ENCODE assay signal across 9 cellular contexts in genomic region chr3:58035512-58035867, GRCh38. TPM values are rescaled to one million over a fixed set of nuclear protein-coding genes. Genes with fewer than 3 reads are reported as not detected.
DNase-seq lines count a peak whose midpoint lies in the region; ATAC-seq and TF ChIP-seq lines count a peak whose summit lies in the region.
"Had no signal": no experiment of that assay in that cellular context is flagged by ENCODE, and none has a peak within 500 bp of the region (broad histone marks: within the 10 kb centered on the region; RNA-seq: fewer than 3 reads in every experiment).

No MANE protein-coding gene starts in this region.

- POLR2A ChIA-PET in activated B cell treated with CpG ODN at 0.5 μM for 24 hours (lab: Charles Lee), result interaction anchor here (0.6 kb wide), 3 partner anchors 48 to 1115 kb away, joined by 5 to 18 read pairs (median 5); no protein-coding TSS in a partner anchor

- H3K36me3 Mint-ChIP-seq in activated CD8-positive, alpha-beta memory T cell treated with anti-CD3 and anti-CD28 coated beads, Interleukin-2, amount 10 ng/mL, durations not matched to agents 7 days and 5 days, result peaks cover 3% of the 10 kb centered on the region
- no peaks in the 10 kb centered on the region for H3K36me3 Mint-ChIP-seq in activated B cell treated with CpG ODN at 0.5 μM for 24 hours (ENCODE audit: low read depth)

- peak overlapping the region; percentile 53 for H3K4me3 Mint-ChIP-seq in activated CD8-positive, alpha-beta memory T cell treated with anti-CD3 and anti-CD28 coated beads, Interleukin-2, amount 10 ng/mL, durations not matched to agents 7 days and 5 days
- peak overlapping the region; percentile 57 for H3K4me3 Mint-ChIP-seq in activated B cell treated with CpG ODN at 0.5 μM for 24 hours

- TF ChIP-seq CTCF in activated B cell treated with CpG ODN at 0.5 μM for 24 hours (IDR thresholded peaks at IDR 0.05), result no peak
- no peak for TF ChIP-seq CTCF in hepatocyte (IDR thresholded peaks at IDR 0.05; ENCODE audit: poor library complexity)

- H3K4me3 ChIP-seq in hepatocyte (no peak overlapping the region), SJCRH30 (no peak overlapping the region)

- no peaks in the 10 kb centered on the region for H3K36me3 ChIP-seq in hepatocyte (replicated peaks; ENCODE audit: insufficient read depth, low read depth)
- H3K36me3 ChIP-seq in SJCRH30, result no peaks in the 10 kb centered on the region

- 54% methylated on average over 5 of the region's 5 CpGs for WGBS in hepatocyte (ENCODE audit: low lambda C conversion rate, missing lambda C conversion rate)

- peak overlapping the region; percentile 87 for H3K27ac ChIP-seq in hepatocyte
- H3K27ac ChIP-seq in SJCRH30, result no peak overlapping the region

- H3K27ac Mint-ChIP-seq in activated CD8-positive, alpha-beta memory T cell treated with anti-CD3 and anti-CD28 coated beads, Interleukin-2, amount 10 ng/mL, durations not matched to agents 7 days and 5 days, result peak overlapping the region; percentile 73
- H3K27ac Mint-ChIP-seq in activated B cell treated with CpG ODN at 0.5 μM for 24 hours, result peak overlapping the region; percentile 77

- intact Hi-C loops in activated B cell treated with CpG ODN at 0.5 μM for 24 hours (cut with micrococcal nuclease), result loop anchor here (2.0 to 10.0 kb wide), 2 partner anchors 27 to 79 kb away; partner anchors contain the start of gene FLNB

- peaks cover 47% of the 10 kb centered on the region for H3K4me1 Mint-ChIP-seq in activated CD8-positive, alpha-beta memory T cell treated with anti-CD3 and anti-CD28 coated beads, Interleukin-2, amount 10 ng/mL, durations not matched to agents 7 days and 5 days
- peaks cover 41% of the 10 kb centered on the region for H3K4me1 Mint-ChIP-seq in activated B cell treated with CpG ODN at 0.5 μM for 24 hours

- CTCF ChIA-PET in activated CD8-positive, alpha-beta memory T cell treated with anti-CD3 and anti-CD28 coated beads, Interleukin-2, amount 10 ng/mL, durations not matched to agents 7 days and 5 days (lab: Charles Lee), result interaction anchor here (1.0 to 1.1 kb wide), 4 partner anchors 9 to 28 kb away, joined by 3 to 6 read pairs (median 3); no protein-coding TSS in a partner anchor
- CTCF ChIA-PET in activated B cell treated with CpG ODN at 0.5 μM for 24 hours (lab: Charles Lee), result interaction anchor here (1.2 kb wide), 1 partner anchor 595 kb away, joined by 3 read pairs; no protein-coding TSS in a partner anchor

- H3K9me3 ChIP-seq in hepatocyte (ENCODE audit: low read depth) (no peaks in the 10 kb centered on the region), SJCRH30 (replicated peaks) (no peaks in the 10 kb centered on the region)

- H3K79me2 ChIP-seq in hepatocyte, result peaks cover 99% of the 10 kb centered on the region

- DNase-seq in activated CD8-positive, alpha-beta memory T cell treated with anti-CD3 and anti-CD28 coated beads, Interleukin-2, amount 10 ng/mL, durations not matched to agents 7 days and 5 days, result no peak
- no peak for DNase-seq in activated CD8-positive, alpha-beta memory T cell treated with anti-CD3 and anti-CD28 coated beads, Interleukin-2, amount 50 U/mL, for 4 hours
- no peak for DNase-seq in activated B cell treated with CpG ODN at 0.5 μM for 24 hours
- DNase-seq in hepatocyte (ENCODE audit: low spot score), result no peak
- DNase-seq in stromal cell of bone marrow (ENCODE audit: low read depth), result peak; percentile 69
- no peak for DNase-seq in SHP77 treated with DMSO at 0.1 percent for 48 hours (lab: John Stamatoyannopoulos, UW)
- DNase-seq in SJCRH30, result no peak
- no peak for DNase-seq in middle frontal gyrus (ENCODE audit: extremely low spot score, low spot score)
- DNase-seq: right cardiac atrium had no signal

- H3K4me1 ChIP-seq in hepatocyte (ENCODE audit: insufficient read depth), result peaks cover 47% of the 10 kb centered on the region
- peaks cover 12% of the 10 kb centered on the region for H3K4me1 ChIP-seq in SJCRH30

- H3K27me3 Mint-ChIP-seq in activated CD8-positive, alpha-beta memory T cell treated with anti-CD3 and anti-CD28 coated beads, Interleukin-2, amount 10 ng/mL, durations not matched to agents 7 days and 5 days, result peaks cover 22% of the 10 kb centered on the region
- no peaks in the 10 kb centered on the region for H3K27me3 Mint-ChIP-seq in activated B cell treated with CpG ODN at 0.5 μM for 24 hours

- H2AFZ ChIP-seq in hepatocyte, result no peak overlapping the region

- H3K9me2 ChIP-seq in hepatocyte (replicated peaks; ENCODE audit: insufficient read depth), result no peaks in the 10 kb centered on the region

- H3K27me3 ChIP-seq in hepatocyte (no peaks in the 10 kb centered on the region), SJCRH30 (no peaks in the 10 kb centered on the region)

- peaks cover 55% of the 10 kb centered on the region for H4K20me1 ChIP-seq in hepatocyte (ENCODE audit: insufficient read depth, poor library complexity, severe bottlenecking)

- ATAC-seq in activated CD8-positive, alpha-beta memory T cell treated with anti-CD3 and anti-CD28 coated beads, Interleukin-2, amount 10 ng/mL, durations not matched to agents 7 days and 5 days, result no peak
- no peak for ATAC-seq in activated B cell treated with CpG ODN at 0.5 μM for 24 hours (ENCODE audit: low read depth)

- no peaks in the 10 kb centered on the region for H3K9me3 Mint-ChIP-seq in activated CD8-positive, alpha-beta memory T cell treated with anti-CD3 and anti-CD28 coated beads, Interleukin-2, amount 10 ng/mL, durations not matched to agents 7 days and 5 days (ENCODE audit: low read depth)
- no peaks in the 10 kb centered on the region for H3K9me3 Mint-ChIP-seq in activated B cell treated with CpG ODN at 0.5 μM for 24 hours

- peak overlapping the region; percentile 49 for H3K4me2 ChIP-seq in hepatocyte

RNA-seq across cellular contexts. Expression of gene FLNB, which starts 27.3 kb away (rescaled TPM):
- 10 to 100 TPM in 1 of 2 experiments, 1 to 10 TPM in 1; 9.8 to 13.2 TPM for total RNA-seq in activated CD8-positive, alpha-beta memory T cell treated with anti-CD3 and anti-CD28 coated beads, Interleukin-2, amount 10 ng/mL, durations not matched to agents 7 days and 5 days
- total RNA-seq in activated B cell treated with CpG ODN at 0.5 μM for 24 hours (13.4 and 16.7 TPM in 2 replicates), hepatocyte (136 and 172 TPM in 2 replicates)
- 69.4 and 74.2 TPM in 2 replicates for polyA plus RNA-seq in hepatocyte
- total RNA-seq in SJCRH30 (2014; rRNA removed; shearing (Covaris generic)), result 22.5 and 24.1 TPM in 2 replicates
